In the genomic region with DNA sequence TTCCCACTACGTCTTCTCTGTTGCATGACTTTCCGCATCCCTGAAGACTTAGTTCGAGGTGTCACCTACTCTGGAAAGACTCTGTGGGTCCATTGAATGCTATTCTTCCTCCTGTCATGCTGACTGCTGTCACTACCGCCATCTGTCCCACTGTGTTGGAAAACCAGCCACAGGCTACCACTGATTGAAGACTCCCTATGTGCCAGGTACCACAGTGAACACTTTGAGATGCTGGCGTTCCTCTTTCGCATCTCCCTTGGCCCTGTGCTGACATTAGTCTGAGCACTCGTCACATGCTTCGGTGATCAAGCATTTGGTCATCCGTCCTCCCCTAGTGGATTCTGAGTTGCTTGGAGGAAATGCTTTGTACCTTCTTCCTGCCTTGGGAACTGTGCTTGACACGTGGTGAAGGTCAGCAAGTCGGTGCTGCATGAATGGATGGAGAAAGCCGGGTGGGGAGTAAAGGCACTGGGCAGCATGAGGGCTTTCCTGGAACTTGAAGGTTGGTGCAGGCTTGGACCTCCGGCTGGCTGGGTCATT, we compare ENCODE assay signal across 1 cellular context.
TF ChIP-seq lines count a peak whose summit lies in the region.

No MANE protein-coding gene starts in this region.

TF ChIP-seq in IMR-90, 13 proteins besides CTCF, POLR2A, EP300 and RAD21 (continued from another document):
- TF ChIP-seq, protein P1, sequence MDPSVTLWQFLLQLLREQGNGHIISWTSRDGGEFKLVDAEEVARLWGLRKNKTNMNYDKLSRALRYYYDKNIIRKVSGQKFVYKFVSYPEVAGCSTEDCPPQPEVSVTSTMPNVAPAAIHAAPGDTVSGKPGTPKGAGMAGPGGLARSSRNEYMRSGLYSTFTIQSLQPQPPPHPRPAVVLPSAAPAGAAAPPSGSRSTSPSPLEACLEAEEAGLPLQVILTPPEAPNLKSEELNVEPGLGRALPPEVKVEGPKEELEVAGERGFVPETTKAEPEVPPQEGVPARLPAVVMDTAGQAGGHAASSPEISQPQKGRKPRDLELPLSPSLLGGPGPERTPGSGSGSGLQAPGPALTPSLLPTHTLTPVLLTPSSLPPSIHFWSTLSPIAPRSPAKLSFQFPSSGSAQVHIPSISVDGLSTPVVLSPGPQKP (IDR thresholded peaks at IDR 0.05; ENCODE audit: borderline replicate concordance, low read depth, low read length), result no peak
- no peak for TF ChIP-seq CEBPB (IDR thresholded peaks at IDR 0.05; ENCODE audit: low read depth, low read length)
